17 cellular contexts compared by ENCODE assay signal in genomic region chr5:31888513-31888912, GRCh38.
"Had no signal": no experiment of that assay in that cellular context is flagged by ENCODE, and none has a peak within 500 bp of the region (broad histone marks: within the 10 kb centered on the region; RNA-seq: fewer than 3 reads in every experiment).

No MANE protein-coding gene starts in this region.

- H3K4me2 ChIP-seq: smooth muscle cell had no signal

- H3K4me1 ChIP-seq: right lobe of liver had no signal

- H3K27me3 ChIP-seq: body of pancreas, heart left ventricle, ovary, right lobe of liver, tibial artery had no signal

- DNase-seq: activated CD4-positive, alpha-beta T cell treated with anti-CD3 and anti-CD28 coated beads, Interleukin-2, amount 10 ng/mL, durations not matched to agents 7 days and 5 days; activated CD4-positive, CD25-positive, alpha-beta regulatory T cell; activated CD8-positive, alpha-beta T cell treated with anti-CD3 and anti-CD28 coated beads, Interleukin-2, amount 10 ng/mL, durations not matched to agents 7 days and 5 days; activated naive CD4-positive, alpha-beta T cell treated with Interleukin-2 at 50 U/mL for 16 hours; activated naive CD8-positive, alpha-beta T cell treated with anti-CD3 and anti-CD28 coated beads, Interleukin-2, amount 10 ng/mL, durations not matched to agents 7 days and 5 days; activated T-cell treated with anti-CD3 and anti-CD28 coated beads, Interleukin-2, amount 50 U/mL, for 24 hours; body of pancreas; gastrocnemius medialis; heart left ventricle; immature natural killer cell; ovary; right lobe of liver; stimulated activated CD4-positive, alpha-beta T cell treated with anti-CD3 and anti-CD28 coated beads, Interleukin-4, amount 100 ng/mL, for 1 hour; tibial artery had no signal

- ATAC-seq: activated CD8-positive, alpha-beta T cell treated with anti-CD3 and anti-CD28 coated beads, Interleukin-2, amount 10 ng/mL, durations not matched to agents 7 days and 5 days; body of pancreas; gastrocnemius medialis; heart left ventricle; right lobe of liver had no signal

- H3K36me3 ChIP-seq: gastrocnemius medialis, heart left ventricle, ovary, right lobe of liver, tibial artery had no signal

- FAIRE-seq: colon, endometrium had no signal

- H3K9me3 ChIP-seq: body of pancreas, gastrocnemius medialis, heart left ventricle, ovary, right lobe of liver, tibial artery had no signal

- H3K27ac ChIP-seq: gastrocnemius medialis, ovary, right lobe of liver, tibial artery had no signal

- H3K4me3 ChIP-seq: body of pancreas, gastrocnemius medialis, heart left ventricle, ovary, right lobe of liver, smooth muscle cell, tibial artery had no signal
